In genomic region chr10:19658131-19658530, GRCh38 we compare ENCODE assay signal across 19 cellular contexts.
A peak's percentile ranks its signal among the peaks of the same experiment; 100 is the strongest.
DNase-seq lines count a peak whose midpoint lies in the region; ATAC-seq, FAIRE-seq and TF ChIP-seq lines count a peak whose summit lies in the region.
"Had no signal": no experiment of that assay in that cellular context is flagged by ENCODE, and none has a peak within 500 bp of the region (broad histone marks: within the 10 kb centered on the region; RNA-seq: fewer than 3 reads in every experiment).

No MANE protein-coding gene starts in this region.

- DNase-seq in right lobe of liver = no peak
- peak; percentile 68 for DNase-seq in choroid plexus epithelial cell (ENCODE audit: low read depth)
- DNase-seq in non-pigmented ciliary epithelial cell (ENCODE audit: low read depth) = peak; percentile 37
- no peak for DNase-seq in GM12892 (ENCODE audit: insufficient read length)
- no peak for DNase-seq in EL
- no peak for DNase-seq in adrenal gland
- DNase-seq: CD8-positive, alpha-beta T cell; GM23248; HCEC 1CT; NCI-H1417 treated with DMSO at 0.1 percent for 48 hours; NCI-H1930; NCI-H2171; NCI-H446 treated with DMSO at 0.1 percent for 48 hours; NCI-H774 had no signal

- H3K9me3 ChIP-seq in liver (ENCODE audit: control insufficient read depth in 4 of 4, low read length in 3 of 4) (no peaks in the 10 kb centered on the region), right lobe of liver (no peaks in the 10 kb centered on the region), adrenal gland (replicated peaks in 1 of 3) (no peaks in the 10 kb centered on the region)
- H3K9me3 ChIP-seq: BLaER1 had no signal

- H3K4me1 ChIP-seq in liver (ENCODE audit: control insufficient read depth in 4 of 4, insufficient read depth in 4 of 4, low read length in 3 of 4) = peaks cover 4 to 43% (median 26%) of the 10 kb centered on the region in 4 donors
- peaks cover 0 to 29% (median 10%) of the 10 kb centered on the region in 4 donors for H3K4me1 ChIP-seq in right lobe of liver
- H3K4me1 ChIP-seq in adrenal gland (replicated peaks in 1 of 2) = peaks cover 10% of the 10 kb centered on the region in 2 donors

- no peak for ATAC-seq in right lobe of liver
- ATAC-seq: CD8-positive, alpha-beta T cell; K562 had no signal

- 49% methylated on average over 3 of the region's 3 CpGs for WGBS in liver
- WGBS in right lobe of liver (ENCODE audit: insufficient coverage, low coverage, low lambda C conversion rate, missing lambda C conversion rate) = 39% methylated on average over 3 of the region's 3 CpGs
- WGBS in adrenal gland, 4 donors = 65 to 74% (median 66%) methylated on average over 3 of the region's 3 CpGs

- no peak for TF ChIP-seq CTCF in liver (IDR thresholded peaks at IDR 0.05; ENCODE audit: low read depth, low read length, missing input control)
- no peak for TF ChIP-seq CTCF in right lobe of liver (IDR thresholded peaks at IDR 0.05)
- TF ChIP-seq CTCF in choroid plexus epithelial cell (conservative IDR thresholded peaks at IDR 0.05; ENCODE audit: low read depth, low read length) = no peak
- TF ChIP-seq CTCF in adrenal gland (IDR thresholded peaks at IDR 0.05) = no peak

- TF ChIP-seq RAD21 in liver (IDR thresholded peaks at IDR 0.05) = no peak

- no peaks in the 10 kb centered on the region for H3K36me3 ChIP-seq in liver (ENCODE audit: control insufficient read depth in 4 of 4, insufficient read depth in 3 of 4, low read depth in 1 of 4, low read length in 3 of 4)
- H3K36me3 ChIP-seq in right lobe of liver = no peaks in the 10 kb centered on the region
- no peaks in the 10 kb centered on the region for H3K36me3 ChIP-seq in adrenal gland (replicated peaks in 1 of 2)
- H3K36me3 ChIP-seq: BLaER1 had no signal

- H3K27me3 ChIP-seq in liver (ENCODE audit: control insufficient read depth in 4 of 4, insufficient read depth in 4 of 4, low read length in 3 of 4) (no peaks in the 10 kb centered on the region), right lobe of liver (no peaks in the 10 kb centered on the region), adrenal gland (no peaks in the 10 kb centered on the region)
- H3K27me3 ChIP-seq: BLaER1 had no signal

- H3K27ac ChIP-seq in liver (ENCODE audit: low read depth in 1 of 2, low read length in 2 of 2) (peak overlapping the region; percentile 35 to 56), right lobe of liver (no peak overlapping the region), adrenal gland (no peak overlapping the region)
- H3K27ac ChIP-seq: BLaER1, GM23248, RWPE1 had no signal

- intact Hi-C loops in right lobe of liver (cut with DNase I) = no loop called here
- intact Hi-C loops in adrenal gland (cut with DNase I) = no loop called here

- FAIRE-seq in GM12892 (lab: Jason Lieb, UNC) = no peak
- FAIRE-seq: A204.1, K562 had no signal

- H3K9ac ChIP-seq in liver (ENCODE audit: low read depth in 1 of 2, low read length in 2 of 2) = no peak overlapping the region
- H3K9ac ChIP-seq: BLaER1, GM23248 had no signal

- TF ChIP-seq POLR2A in right lobe of liver (IDR thresholded peaks at IDR 0.05) (no peak), GM12892 (IDR thresholded peaks at IDR 0.05; ENCODE audit: low read depth, low read length) (no peak), adrenal gland (IDR thresholded peaks at IDR 0.05) (no peak)

- no peak overlapping the region for H3K4me3 ChIP-seq in liver (ENCODE audit: low read depth in 1 of 3, low read length in 3 of 3)
- H3K4me3 ChIP-seq in right lobe of liver = no peak overlapping the region
- no peak overlapping the region for H3K4me3 ChIP-seq in choroid plexus epithelial cell (ENCODE audit: low read depth, low read length)
- no peak overlapping the region for H3K4me3 ChIP-seq in adrenal gland
- H3K4me3 ChIP-seq: BLaER1, GM23248, K562 had no signal

TF ChIP-seq in liver, 16 proteins besides CTCF, POLR2A, EP300 and RAD21:
- TF ChIP-seq ATF3 (IDR thresholded peaks at IDR 0.05) (no peak), FOXA1 (IDR thresholded peaks at IDR 0.05) (no peak), SP1 (IDR thresholded peaks at IDR 0.05) (no peak), HNF4G (IDR thresholded peaks at IDR 0.05) (no peak), TAF1 (conservative IDR thresholded peaks at IDR 0.05) (no peak), RXRA (IDR thresholded peaks at IDR 0.05) (no peak), NR2F2 (IDR thresholded peaks at IDR 0.05) (no peak), HNF4A (conservative IDR thresholded peaks at IDR 0.05) (no peak), JUND (IDR thresholded peaks at IDR 0.05) (no peak), GABPA (IDR thresholded peaks at IDR 0.05 in 1 of 2, conservative IDR thresholded peaks at IDR 0.05 in 1 of 2) (no peak), ZBTB33 (IDR thresholded peaks at IDR 0.05) (no peak)
TF ChIP-seq in liver: peak in this region for 0.

Comparison
In these comparisons a context has a peak if more than half of its experiments do, and no peak if none do; other contexts are left out.
1. H3K27ac ChIP-seq: peak in liver (2 of 2); none in right lobe of liver (0 of 3) and adrenal gland (0 of 5).
2. DNase-seq: peak in choroid plexus epithelial cell (single experiment) and non-pigmented ciliary epithelial cell (single experiment); none in right lobe of liver (0 of 3), GM12892 (single experiment), EL (single experiment) and adrenal gland (0 of 7).